22 cellular contexts compared by ENCODE assay signal in genomic region chrX:30493348-30493747, GRCh38.
DNase-seq lines count a peak whose midpoint lies in the region; ATAC-seq, FAIRE-seq and TF ChIP-seq lines count a peak whose summit lies in the region.
"Had no signal": no experiment of that assay in that cellular context is flagged by ENCODE, and none has a peak within 500 bp of the region (broad histone marks: within the 10 kb centered on the region; RNA-seq: fewer than 3 reads in every experiment).

No MANE protein-coding gene starts in this region.

- FAIRE-seq in K562 (lab: Jason Lieb, UNC): no peak
- FAIRE-seq: A204.1, D721Med, GM12891, H1, HepG2, HTR-8/SVneo had no signal

- H3K27me3 ChIP-seq in H7 (ENCODE audit: control insufficient read depth, insufficient read depth, low read length) (no peaks in the 10 kb centered on the region), Panc1 (ENCODE audit: control insufficient read depth, insufficient read depth, low read length) (no peaks in the 10 kb centered on the region), K562 (ENCODE audit: control insufficient read depth in 2 of 2, insufficient read depth in 2 of 2, low read length in 2 of 2) (no peaks in the 10 kb centered on the region)

- no peaks in the 10 kb centered on the region for H3K27me3 Mint-ChIP-seq in progenitor cell of endocrine pancreas
- H3K27me3 Mint-ChIP-seq: B cell had no signal

- POLR2A ChIA-PET in Panc1 (lab: Charles Lee) (no interaction called here), K562 (lab: Yijun Ruan, JAX) (no interaction called here)

- BruUV-seq in Panc1 (replicated peaks; lab: Mats Ljungman, UMichigan) (no TSS peak), K562 (replicated peaks; lab: Mats Ljungman, UMichigan) (no TSS peak)

- no peaks in the 10 kb centered on the region for H3K79me2 ChIP-seq in K562 (ENCODE audit: control insufficient read depth, insufficient read depth, low read length)

- no peaks in the 10 kb centered on the region for H3K36me3 Mint-ChIP-seq in progenitor cell of endocrine pancreas (ENCODE audit: insufficient read depth)
- H3K36me3 Mint-ChIP-seq: CD8-positive, alpha-beta T cell had no signal

- no peak overlapping the region for H3K27ac ChIP-seq in Panc1 (ENCODE audit: low read length)
- H3K27ac ChIP-seq in K562 (ENCODE audit: extremely low read depth, low read depth, low read length): no peak overlapping the region
- H3K27ac ChIP-seq: C4-2B had no signal

- H4K20me1 ChIP-seq in K562 (replicated peaks; ENCODE audit: control insufficient read depth, insufficient read depth, low read length): no peaks in the 10 kb centered on the region

- intact Hi-C loops in Panc1 (cut with micrococcal nuclease; ENCODE audit: unreplicated experiment) (no loop called here), K562 (cut with micrococcal nuclease) (no loop called here)

- no peak for TF ChIP-seq RAD21 in K562 (CRISPR knock-in tag; conservative IDR thresholded peaks at IDR 0.05 in 1 of 2, IDR thresholded peaks at IDR 0.05 in 1 of 2)

- CTCF ChIA-PET in Panc1 (lab: Charles Lee) (no interaction called here), K562 (lab: Yijun Ruan, JAX; ENCODE audit: low intra/inter-chr PET ratio) (interaction anchor here (0.6 kb wide), 1 partner anchor 25 kb away, joined by 3 read pairs; no protein-coding TSS in a partner anchor)

- H2AFZ ChIP-seq in K562 (ENCODE audit: low read depth, low read length): no peak overlapping the region

- no peak for TF ChIP-seq EP300 in K562 (IDR thresholded peaks at IDR 0.05; ENCODE audit: low read length)

- H3K36me3 ChIP-seq in H7 (replicated peaks; ENCODE audit: control insufficient read depth, insufficient read depth, low read length) (no peaks in the 10 kb centered on the region), Panc1 (ENCODE audit: control insufficient read depth, insufficient read depth, low read length) (no peaks in the 10 kb centered on the region), K562 (ENCODE audit: control insufficient read depth, insufficient read depth, low read length) (no peaks in the 10 kb centered on the region)

- H3K4me3 Mint-ChIP-seq in progenitor cell of endocrine pancreas (ENCODE audit: low read depth): no peak overlapping the region
- H3K4me3 Mint-ChIP-seq: B cell; CD8-positive, alpha-beta T cell had no signal

- TF ChIP-seq CTCF in Panc1 (IDR thresholded peaks at IDR 0.05): 0 out of 2 replicates have a peak, but pooled peaks have one; percentile 3
- TF ChIP-seq CTCF in K562 (IDR thresholded peaks at IDR 0.05 in 2 of 3, conservative IDR thresholded peaks at IDR 0.05 in 1 of 3; ENCODE audit: insufficient read depth in 2 of 3, low read depth in 1 of 3, low read length in 3 of 3): no peak
- peak; percentile 19 for TF ChIP-seq CTCF in progenitor cell of endocrine pancreas (IDR thresholded peaks at IDR 0.05; ENCODE audit: unreplicated experiment)

- in situ Hi-C loops in Panc1 (cut with HindIII; ENCODE audit: low pct_unique_long_range_greater_than_20kb, low sequenced_read_pairs) (no loop called here), K562 (cut with MboI) (no loop called here)

- H3K9ac ChIP-seq in K562 (ENCODE audit: insufficient read depth in 1 of 2, low read depth in 2 of 2, low read length in 2 of 2): no peak overlapping the region

- no peaks in the 10 kb centered on the region for H3K4me1 ChIP-seq in Panc1 (ENCODE audit: control insufficient read depth, insufficient read depth, low read length)
- H3K4me1 ChIP-seq in K562 (replicated peaks in 1 of 2; ENCODE audit: control insufficient read depth in 2 of 2, insufficient read depth in 2 of 2, low read length in 2 of 2): no peaks in the 10 kb centered on the region

- no peak for ATAC-seq in Panc1
- ATAC-seq in K562: 0 out of 3 replicates have a peak, but pooled peaks have one; percentile 34
- no peak for ATAC-seq in HG03039 (IDR thresholded peaks at IDR 0.05; ENCODE audit: unreplicated experiment)
- ATAC-seq in HG03045 (IDR thresholded peaks at IDR 0.05; ENCODE audit: unreplicated experiment): no peak
- ATAC-seq: CD8-positive, alpha-beta T cell; HepG2 had no signal

- H3K9me3 Mint-ChIP-seq in progenitor cell of endocrine pancreas (ENCODE audit: low read depth): no peaks in the 10 kb centered on the region
- H3K9me3 Mint-ChIP-seq: CD8-positive, alpha-beta T cell had no signal

- H3K4me1 Mint-ChIP-seq in progenitor cell of endocrine pancreas (ENCODE audit: low read depth): peaks cover 4% of the 10 kb centered on the region
- H3K4me1 Mint-ChIP-seq: B cell had no signal

- H3K4me2 ChIP-seq in K562 (ENCODE audit: insufficient read depth, low read length): no peak overlapping the region

- H3K9me3 ChIP-seq in Panc1 (ENCODE audit: control insufficient read depth, insufficient read depth, low read depth, low read length): no peaks in the 10 kb centered on the region
- no peaks in the 10 kb centered on the region for H3K9me3 ChIP-seq in K562 (replicated peaks; ENCODE audit: control insufficient read depth, insufficient read depth, low read depth, low read length)

- H3K4me3 ChIP-seq in H7 (ENCODE audit: insufficient read depth, low read depth, low read length) (no peak overlapping the region), Panc1 (ENCODE audit: low read depth in 2 of 2, low read length in 2 of 2) (no peak overlapping the region), K562 (no peak overlapping the region)

- TF ChIP-seq POLR2A in K562 (conservative IDR thresholded peaks at IDR 0.05): no peak

- no peaks in the 10 kb centered on the region for H3K9me1 ChIP-seq in K562 (ENCODE audit: control insufficient read depth, insufficient read depth, low read length)

- H3K27ac Mint-ChIP-seq in progenitor cell of endocrine pancreas: no peak overlapping the region
- H3K27ac Mint-ChIP-seq: B cell; CD8-positive, alpha-beta T cell had no signal

- DNase-seq in H7: peak; percentile 6
- no peak for DNase-seq in Panc1 (ENCODE audit: low read depth, low spot score)
- no peak for DNase-seq in K562 (ENCODE audit: extremely low read depth in 1 of 4, low spot score in 3 of 4)
- DNase-seq in progenitor cell of endocrine pancreas (ENCODE audit: low spot score, unreplicated experiment): no peak
- no peak for DNase-seq in globus pallidus (ENCODE audit: low spot score)
- DNase-seq in kidney tubule cell (ENCODE audit: low spot score): no peak
- DNase-seq: CD8-positive, alpha-beta T cell; COR-L47; DMS153; DMS79 treated with DMSO at 0.1 percent for 48 hours; EL; GDM1 had no signal

- 0% methylated on average over 1 of the region's 1 CpG for WGBS in K562 (ENCODE audit: insufficient coverage, low coverage, missing lambda C conversion rate)

TF ChIP-seq in K562, 482 proteins besides CTCF, POLR2A, EP300 and RAD21 (continues in another document):
- no peak for TF ChIP-seq CBX5 (IDR thresholded peaks at IDR 0.05; ENCODE audit: borderline replicate concordance, low read depth)
- TF ChIP-seq ARID4B (CRISPR knock-in tag; IDR thresholded peaks at IDR 0.05): no peak
- no peak for TF ChIP-seq MAFG (tag; conservative IDR thresholded peaks at IDR 0.05)
- TF ChIP-seq ZFP1 (CRISPR knock-in tag; IDR thresholded peaks at IDR 0.05): no peak
- TF ChIP-seq ZBTB12 (CRISPR knock-in tag; IDR thresholded peaks at IDR 0.05): no peak
- no peak for TF ChIP-seq ZBTB43 (CRISPR knock-in tag; IDR thresholded peaks at IDR 0.05)
- TF ChIP-seq FUS (optimal IDR thresholded peaks at IDR 0.05; ENCODE audit: low read depth, low read length): no peak

Comparison
In these comparisons a context has a peak if more than half of its experiments do, and no peak if none do; other contexts are left out.
1. CTCF ChIP-seq: peak in Panc1 (single experiment) and progenitor cell of endocrine pancreas (single experiment); none in K562 (0 of 3).